Comparison of ENCODE assay signal across 12 cellular contexts in genomic region chr3:133412511-133413165, GRCh38. TPM values are rescaled to one million over a fixed set of nuclear protein-coding genes. Genes with fewer than 3 reads are reported as not detected.
A peak's percentile ranks its signal among the peaks of the same experiment; 100 is the strongest.
DNase-seq lines count a peak whose midpoint lies in the region; ATAC-seq and TF ChIP-seq lines count a peak whose summit lies in the region.
"Had no signal": no experiment of that assay in that cellular context is flagged by ENCODE, and none has a peak within 500 bp of the region (broad histone marks: within the 10 kb centered on the region; RNA-seq: fewer than 3 reads in every experiment).

No MANE protein-coding gene starts in this region.

- H3K9me3 ChIP-seq in A673 (ENCODE audit: low read depth, low read length, poor library complexity, severe bottlenecking): no peaks in the 10 kb centered on the region
- no peaks in the 10 kb centered on the region for H3K9me3 ChIP-seq in endocrine pancreas (ENCODE audit: control insufficient read depth, low read length)
- no peaks in the 10 kb centered on the region for H3K9me3 ChIP-seq in muscle layer of duodenum (ENCODE audit: control insufficient read depth in 1 of 2, low read length in 2 of 2)

- BruUV-seq in A673 (replicated peaks; lab: Mats Ljungman, UMichigan): no TSS peak

- intact Hi-C loops in A673 (cut with micrococcal nuclease; ENCODE audit: unreplicated experiment): no loop called here

- DNase-seq in A673 (ENCODE audit: low spot score) (peak; percentile 5), NCI-H69 (lab: John Stamatoyannopoulos, UW) (peak; percentile 67), T-helper 1 cell (no peak), GM10266 (ENCODE audit: extremely low spot score) (no peak)
- DNase-seq in activated naive CD4-positive, alpha-beta T cell treated with anti-CD3 and anti-CD28 coated beads, Interleukin-2, amount 50 U/mL, for 16 hours: no peak
- DNase-seq: activated effector memory CD4-positive, alpha-beta T cell treated with anti-CD3 and anti-CD28 coated beads, Interleukin-2, amount 50 U/mL, for 16 hours; MM.1S had no signal

- TF ChIP-seq CTCF in A673 (conservative IDR thresholded peaks at IDR 0.05; ENCODE audit: low read depth, low read length): no peak
- TF ChIP-seq CTCF in GM10266 (IDR thresholded peaks at IDR 0.05; ENCODE audit: control insufficient read depth, insufficient read depth, low read depth, missing control alignments): no peak

- no peak for ATAC-seq in HG03378 (IDR thresholded peaks at IDR 0.05; ENCODE audit: unreplicated experiment)

- H3K4me1 ChIP-seq in A673 (ENCODE audit: insufficient read depth, low read length, poor library complexity, severe bottlenecking) (peaks cover 11% of the 10 kb centered on the region), endocrine pancreas (ENCODE audit: control insufficient read depth, insufficient read depth, low read length) (no peaks in the 10 kb centered on the region), muscle layer of duodenum (ENCODE audit: control insufficient read depth in 1 of 2, insufficient read depth in 2 of 2, low read length in 2 of 2) (peaks cover 6 to 13% of the 10 kb centered on the region in 2 donors)

- H3K9ac ChIP-seq in endocrine pancreas (ENCODE audit: control insufficient read depth, insufficient read depth, low read length): no peak overlapping the region

- POLR2A ChIA-PET in A673 (lab: Charles Lee; ENCODE audit: low non-redundant PET): no interaction called here

- H3K27ac ChIP-seq in A673 (ENCODE audit: low read depth, low read length, poor library complexity, severe bottlenecking) (no peak overlapping the region), muscle layer of duodenum (ENCODE audit: low read length) (no peak overlapping the region)
- H3K27ac ChIP-seq: C4-2B, skin epidermis had no signal

- CTCF ChIA-PET in A673 (lab: Charles Lee): no interaction called here

- no peaks in the 10 kb centered on the region for H3K36me3 ChIP-seq in A673 (ENCODE audit: insufficient read depth, low read length, poor library complexity, severe bottlenecking)
- no peaks in the 10 kb centered on the region for H3K36me3 ChIP-seq in endocrine pancreas (ENCODE audit: control insufficient read depth, insufficient read depth, low read length)
- H3K36me3 ChIP-seq in muscle layer of duodenum (ENCODE audit: control insufficient read depth in 1 of 2, insufficient read depth in 2 of 2, low read length in 2 of 2): no peaks in the 10 kb centered on the region

- no peak overlapping the region for H3K4me3 ChIP-seq in A673 (ENCODE audit: low read depth, low read length, poor library complexity, severe bottlenecking)
- H3K4me3 ChIP-seq in endocrine pancreas (ENCODE audit: control insufficient read depth, insufficient read depth, low read length): peak overlapping the region; percentile 62
- H3K4me3 ChIP-seq in muscle layer of duodenum (ENCODE audit: low read depth in 1 of 2, low read length in 2 of 2): peak overlapping the region; percentile 39 to 47
- H3K4me3 ChIP-seq: skin epidermis had no signal

- peaks cover 43% of the 10 kb centered on the region for H3K27me3 ChIP-seq in A673 (replicated peaks; ENCODE audit: insufficient read depth, low read depth, low read length, poor library complexity)
- no peaks in the 10 kb centered on the region for H3K27me3 ChIP-seq in endocrine pancreas (ENCODE audit: control insufficient read depth, insufficient read depth, low read length)
- H3K27me3 ChIP-seq in muscle layer of duodenum (ENCODE audit: low read depth, low read length): no peaks in the 10 kb centered on the region

RNA-seq across cellular contexts. Expression of gene BFSP2, which starts 12.8 kb away (rescaled TPM):
- total RNA-seq in A673 (2021): not detected in 2 replicates

Comparison
In these comparisons a context has a peak if more than half of its experiments do, and no peak if none do; other contexts are left out.
1. DNase-seq: peak in A673 (single experiment) and NCI-H69 (single experiment); none in T-helper 1 cell (0 of 5), GM10266 (single experiment) and activated naive CD4-positive, alpha-beta T cell treated with anti-CD3 and anti-CD28 coated beads, Interleukin-2, amount 50 U/mL, for 16 hours (single experiment).